In the genomic region with DNA sequence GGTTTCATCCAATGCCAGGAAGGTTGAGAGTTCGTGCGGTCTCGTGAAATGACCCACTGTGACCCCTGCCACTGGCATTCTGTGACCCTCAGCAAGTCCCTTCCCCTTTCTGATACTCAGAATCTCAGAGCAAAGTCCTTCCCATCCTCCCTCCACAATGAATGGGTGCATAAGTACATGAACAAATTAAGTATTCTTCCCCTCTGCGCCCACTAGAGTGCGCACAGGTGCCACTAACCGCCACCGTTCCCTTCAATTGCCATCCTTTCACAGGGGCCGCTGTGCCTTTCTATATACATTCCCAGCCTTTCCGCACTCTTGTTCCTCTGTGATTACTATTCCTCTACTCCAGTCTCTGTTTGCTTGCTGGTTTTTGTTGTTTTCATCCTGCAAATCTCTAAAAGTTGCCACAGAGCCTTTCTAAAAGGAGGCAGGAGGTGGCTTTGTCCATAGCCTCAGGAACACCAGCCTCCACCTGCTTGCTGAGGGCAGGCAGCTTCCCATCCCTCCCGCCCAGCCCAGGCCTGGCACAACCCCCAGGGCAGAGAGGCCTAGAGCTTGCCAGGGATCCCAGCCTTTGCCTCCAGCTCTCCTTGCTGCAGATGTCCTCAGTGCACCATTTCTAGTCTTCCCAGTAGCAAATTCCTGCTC, we compare ENCODE assay signal across 8 cellular contexts. TPM values are rescaled to one million over a fixed set of nuclear protein-coding genes. Genes with fewer than 3 reads are reported as not detected.
DNase-seq lines count a peak whose midpoint lies in the region; ATAC-seq and TF ChIP-seq lines count a peak whose summit lies in the region.

No MANE protein-coding gene starts in this region.

- no peak overlapping the region for H3K27ac ChIP-seq in CD8-positive, alpha-beta T cell (ENCODE audit: low read depth, low read length)
- H3K27ac ChIP-seq in colonic mucosa: no peak overlapping the region
- no peak overlapping the region for H3K27ac ChIP-seq in left lung

- H3K36me3 ChIP-seq in CD8-positive, alpha-beta T cell (ENCODE audit: insufficient read depth, low read length): no peaks in the 10 kb centered on the region
- no peaks in the 10 kb centered on the region for H3K36me3 ChIP-seq in colonic mucosa
- H3K36me3 ChIP-seq in left lung: no peaks in the 10 kb centered on the region

- H3K9me3 Mint-ChIP-seq in CD8-positive, alpha-beta T cell: no peaks in the 10 kb centered on the region

- peak; percentile 97 for ATAC-seq in CD8-positive, alpha-beta T cell
- peak; percentile 66 for ATAC-seq in HG02623 (IDR thresholded peaks at IDR 0.05; ENCODE audit: unreplicated experiment)
- peak; percentile 98 for ATAC-seq in left lung
- ATAC-seq in HG03378 (IDR thresholded peaks at IDR 0.05; ENCODE audit: unreplicated experiment): no peak

- H3K9ac ChIP-seq in colonic mucosa (ENCODE audit: low read depth in 2 of 2, low read length in 2 of 2): peak overlapping the region in 1 of 2 donors; percentile 12

- TF ChIP-seq CTCF in CD8-positive, alpha-beta T cell (IDR thresholded peaks at IDR 0.05): peak; percentile 75
- TF ChIP-seq CTCF in colonic mucosa (IDR thresholded peaks at IDR 0.05) (peak; percentile 77), left lung (IDR thresholded peaks at IDR 0.05) (peak; percentile 44 to 82)

- no peaks in the 10 kb centered on the region for H3K36me3 Mint-ChIP-seq in CD8-positive, alpha-beta T cell

- CTCF ChIA-PET in CD8-positive, alpha-beta T cell (lab: Charles Lee): interaction anchor here (0.6 to 2.5 kb wide), 12 partner anchors 10 to 613 kb away, joined by 3 to 8 read pairs (median 4); a partner anchor contains a TSS

- H3K27ac Mint-ChIP-seq in CD8-positive, alpha-beta T cell: no peak overlapping the region

- no peak overlapping the region for H3K4me3 Mint-ChIP-seq in CD8-positive, alpha-beta T cell

- intact Hi-C loops in CD8-positive, alpha-beta T cell (cut with DNase I, micrococcal nuclease): loop anchor here (1.0 to 10.0 kb wide), 9 partner anchors 20 to 694 kb away; a partner anchor contains a TSS
- intact Hi-C loops in colonic mucosa (cut with DNase I) (loop anchor here (5.0 kb wide), 1 partner anchor 132 kb away; no protein-coding TSS in a partner anchor), left lung (cut with DNase I) (no loop called here)

- peaks cover 6% of the 10 kb centered on the region for H3K4me1 Mint-ChIP-seq in CD8-positive, alpha-beta T cell (ENCODE audit: low read depth)

- DNase-seq in CD8-positive, alpha-beta T cell: peak; percentile 41 to 76 (median 57)
- peak; percentile 58 for DNase-seq in NCI-H446 treated with DMSO at 0.1 percent for 48 hours (lab: John Stamatoyannopoulos, UW)
- peak; percentile 61 for DNase-seq in activated CD4-positive, CD25-positive, alpha-beta regulatory T cell treated with anti-CD3 and anti-CD28 coated beads, Interleukin-2, amount 50 U/mL, for 72 hours
- peak; percentile 77 for DNase-seq in colonic mucosa
- DNase-seq in left lung: peak in 1 of 2 donors; percentile 55
- peak; percentile 43 to 54 for DNase-seq in stimulated activated CD4-positive, alpha-beta T cell treated with anti-CD3 and anti-CD28 coated beads, Interleukin-4, amount 100 ng/mL, for 48 hours (ENCODE audit: low read depth in 2 of 2)

- no peaks in the 10 kb centered on the region for H3K4me1 ChIP-seq in CD8-positive, alpha-beta T cell (ENCODE audit: insufficient read depth, low read length)
- H3K4me1 ChIP-seq in colonic mucosa (peaks cover 6% of the 10 kb centered on the region), left lung (no peaks in the 10 kb centered on the region)

- no peaks in the 10 kb centered on the region for H3K27me3 ChIP-seq in CD8-positive, alpha-beta T cell (ENCODE audit: insufficient read depth, low read length)
- H3K27me3 ChIP-seq in colonic mucosa: no peaks in the 10 kb centered on the region
- H3K27me3 ChIP-seq in left lung: no peaks in the 10 kb centered on the region

- POLR2A ChIA-PET in CD8-positive, alpha-beta T cell (lab: Charles Lee): interaction anchor here (0.9 kb wide), 1 partner anchor 10 kb away, joined by 5 read pairs; no protein-coding TSS in a partner anchor

- no peaks in the 10 kb centered on the region for H3K9me3 ChIP-seq in CD8-positive, alpha-beta T cell (ENCODE audit: low read length)
- H3K9me3 ChIP-seq in colonic mucosa (no peaks in the 10 kb centered on the region), left lung (no peaks in the 10 kb centered on the region)

- H3K27me3 Mint-ChIP-seq in CD8-positive, alpha-beta T cell (ENCODE audit: low read depth): peaks cover 2% of the 10 kb centered on the region

- no peak overlapping the region for H3K4me3 ChIP-seq in CD8-positive, alpha-beta T cell (ENCODE audit: low read depth, low read length)
- H3K4me3 ChIP-seq in colonic mucosa (no peak overlapping the region), left lung (no peak overlapping the region)

RNA-seq across cellular contexts. Expression of a gene that starts 6.7 kb away (rescaled TPM):
- 10 to 100 TPM; 27.9 to 28.1 TPM for total RNA-seq in CD8-positive, alpha-beta T cell
- 100 to 1,000 TPM in 1 of 2 donors, 10 to 100 TPM in 1; 90.4 to 120 TPM for total RNA-seq in colonic mucosa
- total RNA-seq in left lung: 10 to 100 TPM; 71.6 to 99.1 TPM

RNA-seq across cellular contexts. Expression of a gene that starts 43.3 kb away (rescaled TPM):
- total RNA-seq in CD8-positive, alpha-beta T cell: not detected
- total RNA-seq in colonic mucosa (not detected), left lung (not detected)

Comparison
In these comparisons a context has a peak if more than half of its experiments do, and no peak if none do; other contexts are left out.
1. intact Hi-C loops: an anchor here in CD8-positive, alpha-beta T cell (1.0 to 10.0 kb wide) and colonic mucosa (5.0 kb wide); none called in left lung.